Comparison of ENCODE assay signal across 17 cellular contexts in genomic region chr18:72530622-72531021, GRCh38. TPM values are rescaled to one million over a fixed set of nuclear protein-coding genes. Genes with fewer than 3 reads are reported as not detected.
DNase-seq lines count a peak whose midpoint lies in the region; ATAC-seq and TF ChIP-seq lines count a peak whose summit lies in the region.
"Had no signal": no experiment of that assay in that cellular context is flagged by ENCODE, and none has a peak within 500 bp of the region (broad histone marks: within the 10 kb centered on the region; RNA-seq: fewer than 3 reads in every experiment).

No MANE protein-coding gene starts in this region.

- no peak overlapping the region for H3K4me3 Mint-ChIP-seq in MCF 10A (ENCODE audit: unreplicated experiment)
- H3K4me3 Mint-ChIP-seq: activated CD4-positive, alpha-beta memory T cell treated with anti-CD3 and anti-CD28 coated beads, Interleukin-2, amount 10 ng/mL, durations not matched to agents 7 days and 5 days; activated T-helper 1 cell treated with anti-CD3 and anti-CD28 coated beads, Interleukin-12 subunit alpha, Interleukin-12 subunit beta, Interleukin-2, Interleukin-4 antibody, amounts not matched to agents 30 ng/mL and 10 ng/mL and 1 ng/mL, durations not matched to agents 14 hours and 24 hours and 36 hours had no signal

- H3K36me3 ChIP-seq in breast epithelium, result no peaks in the 10 kb centered on the region
- no peaks in the 10 kb centered on the region for H3K36me3 ChIP-seq in adipocyte (ENCODE audit: control insufficient read depth, insufficient read depth, low read length, severe bottlenecking)
- H3K36me3 ChIP-seq: colonic mucosa, esophagus muscularis mucosa, ovary, upper lobe of right lung had no signal

- H3K9me3 ChIP-seq in breast epithelium (no peaks in the 10 kb centered on the region), adipocyte (ENCODE audit: control insufficient read depth, low read length) (no peaks in the 10 kb centered on the region)
- H3K9me3 ChIP-seq: colonic mucosa, esophagus muscularis mucosa, ovary, upper lobe of right lung had no signal

- no peaks in the 10 kb centered on the region for H3K4me1 Mint-ChIP-seq in MCF 10A (ENCODE audit: insufficient read depth, unreplicated experiment)
- H3K4me1 Mint-ChIP-seq: activated CD4-positive, alpha-beta memory T cell treated with anti-CD3 and anti-CD28 coated beads, Interleukin-2, amount 10 ng/mL, durations not matched to agents 7 days and 5 days had no signal

- H3K9me3 Mint-ChIP-seq in MCF 10A (ENCODE audit: unreplicated experiment), result no peaks in the 10 kb centered on the region
- H3K9me3 Mint-ChIP-seq: activated CD4-positive, alpha-beta memory T cell treated with anti-CD3 and anti-CD28 coated beads, Interleukin-2, amount 10 ng/mL, durations not matched to agents 7 days and 5 days; activated T-helper 1 cell treated with anti-CD3 and anti-CD28 coated beads, Interleukin-12 subunit alpha, Interleukin-12 subunit beta, Interleukin-2, Interleukin-4 antibody, amounts not matched to agents 30 ng/mL and 10 ng/mL and 1 ng/mL, durations not matched to agents 14 hours and 24 hours and 36 hours had no signal

- H3K27ac Mint-ChIP-seq in MCF 10A (ENCODE audit: low read depth, unreplicated experiment), result no peak overlapping the region
- H3K27ac Mint-ChIP-seq: activated CD4-positive, alpha-beta memory T cell treated with anti-CD3 and anti-CD28 coated beads, Interleukin-2, amount 10 ng/mL, durations not matched to agents 7 days and 5 days; activated T-helper 1 cell treated with anti-CD3 and anti-CD28 coated beads, Interleukin-12 subunit alpha, Interleukin-12 subunit beta, Interleukin-2, Interleukin-4 antibody, amounts not matched to agents 30 ng/mL and 10 ng/mL and 1 ng/mL, durations not matched to agents 14 hours and 24 hours and 36 hours had no signal

- CTCF ChIA-PET in MCF 10A (lab: Yijun Ruan, JAX), result interaction anchor here (0.6 to 1.3 kb wide), 5 partner anchors 13 to 1749 kb away, joined by 3 to 4 read pairs (median 3); partner anchors contain the start of gene CBLN2

- no peak for ATAC-seq in GM21367 (IDR thresholded peaks at IDR 0.05; ENCODE audit: unreplicated experiment)
- no peak for ATAC-seq in HG02763 (IDR thresholded peaks at IDR 0.05; ENCODE audit: unreplicated experiment)
- ATAC-seq in GM19467 (IDR thresholded peaks at IDR 0.05; ENCODE audit: unreplicated experiment), result no peak
- ATAC-seq: upper lobe of right lung had no signal

- no peaks in the 10 kb centered on the region for H3K36me3 Mint-ChIP-seq in MCF 10A (ENCODE audit: insufficient read depth, unreplicated experiment)

- H3K27ac ChIP-seq in breast epithelium, result no peak overlapping the region
- H3K27ac ChIP-seq: colonic mucosa, esophagus muscularis mucosa, ovary, upper lobe of right lung had no signal

- TF ChIP-seq POLR2A in breast epithelium (IDR thresholded peaks at IDR 0.05), result no peak

- TF ChIP-seq CTCF in MCF 10A (IDR thresholded peaks at IDR 0.05; ENCODE audit: unreplicated experiment) (peak; percentile 36), breast epithelium (IDR thresholded peaks at IDR 0.05) (no peak)

- no peak overlapping the region for H3K9ac ChIP-seq in adipocyte (ENCODE audit: low read length)

- H3K4me3 ChIP-seq in breast epithelium (no peak overlapping the region), adipocyte (ENCODE audit: low read length) (no peak overlapping the region)
- H3K4me3 ChIP-seq: colonic mucosa, esophagus muscularis mucosa, ovary, upper lobe of right lung had no signal

- no TSS peak for BruUV-seq in MCF 10A (replicated peaks; lab: Mats Ljungman, UMichigan)

- POLR2A ChIA-PET in MCF 10A (lab: Yijun Ruan, JAX), result no interaction called here

- intact Hi-C loops in MCF 10A (cut with micrococcal nuclease), result loop anchor here (10.0 kb wide), 1 partner anchor 446 kb away; no protein-coding TSS in a partner anchor
- intact Hi-C loops in breast epithelium (cut with DNase I; ENCODE audit: low total_unique reads), result no loop called here

- no peaks in the 10 kb centered on the region for H3K27me3 Mint-ChIP-seq in MCF 10A (ENCODE audit: insufficient read depth, unreplicated experiment)
- H3K27me3 Mint-ChIP-seq: activated CD4-positive, alpha-beta memory T cell treated with anti-CD3 and anti-CD28 coated beads, Interleukin-2, amount 10 ng/mL, durations not matched to agents 7 days and 5 days had no signal

- H3K27me3 ChIP-seq in breast epithelium (no peaks in the 10 kb centered on the region), adipocyte (replicated peaks; ENCODE audit: control insufficient read depth, insufficient read depth, low read length) (no peaks in the 10 kb centered on the region)
- H3K27me3 ChIP-seq: colonic mucosa, esophagus muscularis mucosa, ovary, upper lobe of right lung had no signal

- DNase-seq in MCF 10A (ENCODE audit: unreplicated experiment), result peak; percentile 10
- no peak for DNase-seq in breast epithelium (ENCODE audit: low spot score in 2 of 2)
- DNase-seq in adipocyte (ENCODE audit: low read depth), result peak; percentile 53
- peak; percentile 30 for DNase-seq in glomerular visceral epithelial cell (ENCODE audit: extremely low spot score)
- DNase-seq in OCI-M2 (lab: John Stamatoyannopoulos, UW; ENCODE audit: unreplicated experiment), result no peak
- DNase-seq: activated CD4-positive, alpha-beta memory T cell treated with anti-CD3 and anti-CD28 coated beads, Interleukin-2, amount 10 ng/mL, durations not matched to agents 7 days and 5 days; colonic mucosa; kidney glomerular epithelial cell; NCI-H1436; ovary; stimulated activated naive CD4-positive, alpha-beta T cell treated with Interleukin-2 at 50 U/mL for 16 hours; upper lobe of right lung had no signal

- H3K4me1 ChIP-seq in breast epithelium, result no peaks in the 10 kb centered on the region
- H3K4me1 ChIP-seq in adipocyte (ENCODE audit: control insufficient read depth, insufficient read depth, low read length), result no peaks in the 10 kb centered on the region
- H3K4me1 ChIP-seq: colonic mucosa, esophagus muscularis mucosa, upper lobe of right lung had no signal

RNA-seq across cellular contexts. Expression of gene CBLN2, which starts 13.5 kb away (rescaled TPM):
- total RNA-seq in MCF 10A (2022) (not detected in 2 replicates), breast epithelium (under 1 TPM in 1 of 3 donors, not detected in 2; 0.15 TPM)
- total RNA-seq: activated CD4-positive, alpha-beta memory T cell treated with anti-CD3 and anti-CD28 coated beads, Interleukin-2, amount 10 ng/mL, durations not matched to agents 7 days and 5 days; activated T-helper 1 cell treated with anti-CD3 and anti-CD28 coated beads, Interleukin-12 subunit alpha, Interleukin-12 subunit beta, Interleukin-2, Interleukin-4 antibody, amounts not matched to agents 30 ng/mL and 10 ng/mL and 1 ng/mL, durations not matched to agents 14 hours and 24 hours and 36 hours had no signal

Comparison
In these comparisons a context has a peak if more than half of its experiments do, and no peak if none do; other contexts are left out.
1. DNase-seq: peak in MCF 10A (single experiment), adipocyte (single experiment) and glomerular visceral epithelial cell (single experiment); none in breast epithelium (0 of 2) and OCI-M2 (single experiment).